Comparison of ENCODE assay signal across 5 cellular contexts in the genomic region with DNA sequence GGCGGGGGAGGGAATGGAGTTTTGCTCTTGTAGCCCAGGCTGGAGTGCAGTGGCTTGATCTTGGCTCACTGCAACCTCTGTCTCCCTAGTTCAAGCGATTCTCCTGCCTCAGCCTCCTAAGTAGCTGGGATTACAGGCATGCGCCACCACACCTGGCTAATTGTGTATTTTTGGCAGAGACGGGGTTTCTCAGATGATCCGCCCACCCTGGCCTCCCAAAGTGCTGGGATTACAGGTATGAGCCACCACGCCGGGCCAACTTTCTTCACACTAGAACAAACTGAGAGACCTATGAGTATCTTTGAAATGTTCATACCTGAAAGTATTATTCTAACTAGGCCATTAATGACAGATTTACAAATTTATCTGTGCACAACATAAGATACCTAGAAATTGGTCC. TPM values are rescaled to one million over a fixed set of nuclear protein-coding genes. Genes with fewer than 3 reads are reported as not detected.
"Had no signal": no experiment of that assay in that cellular context is flagged by ENCODE, and none has a peak within 500 bp of the region (broad histone marks: within the 10 kb centered on the region; RNA-seq: fewer than 3 reads in every experiment).

No MANE protein-coding gene starts in this region.

RNA-seq across cellular contexts. Expression of a gene that starts 40.2 kb away (rescaled TPM):
- total RNA-seq: HT-29, LHCN-M2, MCF 10A, PC-3 had no signal
- polyA plus RNA-seq: SK-N-SH had no signal
